In genomic region chr3:57949344-57949743, GRCh38 we compare ENCODE assay signal across 19 cellular contexts. TPM values are rescaled to one million over a fixed set of nuclear protein-coding genes. Genes with fewer than 3 reads are reported as not detected.
DNase-seq lines count a peak whose midpoint lies in the region; ATAC-seq, FAIRE-seq and TF ChIP-seq lines count a peak whose summit lies in the region.
"Had no signal": no experiment of that assay in that cellular context is flagged by ENCODE, and none has a peak within 500 bp of the region (broad histone marks: within the 10 kb centered on the region; RNA-seq: fewer than 3 reads in every experiment).

No MANE protein-coding gene starts in this region.

- peak overlapping the region; percentile 14 to 34; a peak in 2 of 4 replicates for H3K4me2 ChIP-seq in H1 (ENCODE audit: insufficient read depth in 1 of 2, low read depth in 2 of 2, low read length in 2 of 2)
- no peak overlapping the region for H3K4me2 ChIP-seq in neuronal stem cell (ENCODE audit: insufficient read depth, low read length, poor library complexity, severe bottlenecking)
- H3K4me2 ChIP-seq: BLaER1 had no signal

- no peaks in the 10 kb centered on the region for H3K79me2 ChIP-seq in H1 (ENCODE audit: control insufficient read depth in 1 of 2, insufficient read depth in 2 of 2, low read length in 2 of 2)

- no peak overlapping the region for H2BK120ac ChIP-seq in H1 (replicated peaks; ENCODE audit: low read depth, low read length)
- no peak overlapping the region for H2BK120ac ChIP-seq in neuronal stem cell (ENCODE audit: low read depth, low read length)

- in situ Hi-C loops in transverse colon (cut with MboI; ENCODE audit: low pct_ligation_motif_present in 1 of 4, low pct_unique_long_range_greater_than_20kb in 1 of 4, low sequenced_read_pairs in 3 of 4) = no loop called here

- ATAC-seq in heart left ventricle (no peak), HG03439 (IDR thresholded peaks at IDR 0.05; ENCODE audit: unreplicated experiment) (no peak), HG03135 (IDR thresholded peaks at IDR 0.05; ENCODE audit: unreplicated experiment) (no peak)
- no peak for ATAC-seq in naive thymus-derived CD8-positive, alpha-beta T cell

- H3K18ac ChIP-seq in H1 (ENCODE audit: extremely low read depth, low read length) (no peak overlapping the region), neuronal stem cell (ENCODE audit: low read length) (peak overlapping the region; percentile 25)

- H3K36me3 ChIP-seq in heart left ventricle (no peaks in the 10 kb centered on the region), H1 (ENCODE audit: control insufficient read depth in 2 of 4, insufficient read depth in 4 of 4, low read length in 3 of 4) (no peaks in the 10 kb centered on the region), neuronal stem cell (replicated peaks in 1 of 2; ENCODE audit: control insufficient read depth in 2 of 2, insufficient read depth in 2 of 2, low read length in 2 of 2) (no peaks in the 10 kb centered on the region), transverse colon (no peaks in the 10 kb centered on the region)
- H3K36me3 ChIP-seq: BLaER1 had no signal

- TF ChIP-seq POLR2A in heart left ventricle (IDR thresholded peaks at IDR 0.05) (no peak), H1 (IDR thresholded peaks at IDR 0.05; ENCODE audit: control extremely low read depth in 1 of 2, low read depth in 2 of 2, low read length in 2 of 2) (no peak), transverse colon (IDR thresholded peaks at IDR 0.05) (no peak)

- no peak overlapping the region for H4K5ac ChIP-seq in H1 (ENCODE audit: insufficient read length, low read depth, low read length)

- TF ChIP-seq RAD21 in H1 (IDR thresholded peaks at IDR 0.05 in 1 of 2, conservative IDR thresholded peaks at IDR 0.05 in 1 of 2; ENCODE audit: low read depth in 2 of 2, low read length in 2 of 2) = no peak

- H3K14ac ChIP-seq in H1 (ENCODE audit: insufficient read length) (no peak overlapping the region), neuronal stem cell (ENCODE audit: low read length) (no peak overlapping the region)

- H2BK5ac ChIP-seq in H1 (ENCODE audit: low read depth, low read length) (no peak overlapping the region; the same call in 1 of the 2 replicates), neuronal stem cell (ENCODE audit: low read length) (no peak overlapping the region)

- DNase-seq in cardiac septum (ENCODE audit: low spot score) (peak; percentile 38), heart left ventricle (no peak), H1 (ENCODE audit: low read depth in 1 of 2, low spot score in 2 of 2) (no peak), neuronal stem cell (ENCODE audit: low spot score) (no peak), transverse colon (no peak)
- no peak for DNase-seq in naive thymus-derived CD8-positive, alpha-beta T cell
- DNase-seq: 8988T; activated naive CD4-positive, alpha-beta T cell treated with Interleukin-2 at 50 U/mL for 16 hours; activated T-cell treated with anti-CD3 and anti-CD28 coated beads for 4 hours; cortex of kidney; GF-D8; glutamatergic neuron; NCI-H2171; NCI-H748 treated with DMSO at 0.1 percent for 48 hours had no signal

- H3K27me3 ChIP-seq in heart left ventricle (no peaks in the 10 kb centered on the region), H1 (replicated peaks in 1 of 4; ENCODE audit: control insufficient read depth in 3 of 4, extremely low read depth in 1 of 4, insufficient read depth in 3 of 4, low read length in 3 of 4) (no peaks in the 10 kb centered on the region), neuronal stem cell (ENCODE audit: control insufficient read depth in 3 of 3, insufficient read depth in 3 of 3, low read depth in 1 of 3, low read length in 3 of 3) (no peaks in the 10 kb centered on the region), transverse colon (no peaks in the 10 kb centered on the region)
- H3K27me3 ChIP-seq: BLaER1 had no signal

- no peak overlapping the region; the same call in 1 of the 2 replicates for H2BK15ac ChIP-seq in H1 (ENCODE audit: low read length)
- no peak overlapping the region for H2BK15ac ChIP-seq in neuronal stem cell (ENCODE audit: low read length)

- no peak overlapping the region for H3K56ac ChIP-seq in H1 (replicated peaks; ENCODE audit: insufficient read length, low read depth, low read length)

- H3K9me3 Mint-ChIP-seq in naive thymus-derived CD8-positive, alpha-beta T cell = no peaks in the 10 kb centered on the region

- peaks cover 0 to 4% (median 3%) of the 10 kb centered on the region in 5 donors for H3K27me3 Mint-ChIP-seq in naive thymus-derived CD8-positive, alpha-beta T cell

- peaks cover 0 to 5% (median 0%) of the 10 kb centered on the region in 4 donors for H3K4me1 Mint-ChIP-seq in naive thymus-derived CD8-positive, alpha-beta T cell

- TF ChIP-seq EP300 in H1 (IDR thresholded peaks at IDR 0.05; ENCODE audit: borderline replicate concordance in 1 of 2, low read depth in 2 of 2, low read length in 2 of 2) (no peak), transverse colon (IDR thresholded peaks at IDR 0.05; ENCODE audit: low read depth) (no peak)

- H3K4me3 Mint-ChIP-seq in naive thymus-derived CD8-positive, alpha-beta T cell = no peak overlapping the region

- H3K4me3 ChIP-seq in heart left ventricle (no peak overlapping the region), H1 (ENCODE audit: extremely low read depth in 1 of 4, insufficient read depth in 2 of 4, low read depth in 3 of 4, low read length in 4 of 4) (no peak overlapping the region), neuronal stem cell (ENCODE audit: low read length in 2 of 2) (no peak overlapping the region), transverse colon (no peak overlapping the region)
- H3K4me3 ChIP-seq: BLaER1 had no signal

- H2AFZ ChIP-seq in H1 (ENCODE audit: low read length) = no peak overlapping the region
- H2AFZ ChIP-seq in neuronal stem cell (ENCODE audit: low read length) = peak overlapping the region; percentile 72

- H3K9me3 ChIP-seq in heart left ventricle (no peaks in the 10 kb centered on the region), H1 (ENCODE audit: insufficient read depth in 2 of 2, low read depth in 1 of 2, low read length in 1 of 2) (no peaks in the 10 kb centered on the region), neuronal stem cell (replicated peaks in 1 of 2; ENCODE audit: control insufficient read depth in 2 of 2, insufficient read depth in 1 of 2, low read depth in 1 of 2, low read length in 2 of 2) (no peaks in the 10 kb centered on the region), transverse colon (no peaks in the 10 kb centered on the region)
- H3K9me3 ChIP-seq: BLaER1 had no signal

- no peak for TF ChIP-seq CTCF in heart left ventricle (IDR thresholded peaks at IDR 0.05)
- no peak for TF ChIP-seq CTCF in H1 (IDR thresholded peaks at IDR 0.05; ENCODE audit: control extremely low read depth in 1 of 3, insufficient read depth in 1 of 3, low read depth in 1 of 3, low read length in 3 of 3)
- TF ChIP-seq CTCF in transverse colon (IDR thresholded peaks at IDR 0.05) = no peak

- intact Hi-C loops in cardiac septum (cut with DNase I) = no loop called here
- intact Hi-C loops in heart left ventricle (cut with DNase I) = no loop called here
- intact Hi-C loops in transverse colon (cut with DNase I; ENCODE audit: low total_unique reads) = no loop called here

- 96 to 100% (median 96%) methylated on average over 5 of the region's 5 CpGs for WGBS in heart left ventricle, 4 donors
- 81% methylated on average over 5 of the region's 5 CpGs; no CpG with 5 or more reads in 1 of the 2 experiments for WGBS in H1 (ENCODE audit: extremely low coverage in 1 of 2, insufficient coverage in 1 of 2, insufficient read length in 1 of 2, insufficient replicate concordance in 2 of 2, low coverage in 1 of 2, low lambda C conversion rate in 2 of 2, missing lambda C conversion rate in 1 of 2), 2 experiments
- no CpG with 5 or more reads among the region's 5 CpGs for WGBS in neuronal stem cell (ENCODE audit: extremely low coverage in 2 of 2, insufficient read length in 2 of 2, insufficient replicate concordance in 1 of 2), 2 donors
- 87 to 89% methylated on average over 5 of the region's 5 CpGs for WGBS in transverse colon (ENCODE audit: low coverage in 1 of 2), 2 donors

- H3K23ac ChIP-seq in H1 (ENCODE audit: insufficient read length) (no peak overlapping the region), neuronal stem cell (ENCODE audit: low read depth, low read length, poor library complexity) (no peak overlapping the region)

- FAIRE-seq in H1 (lab: Jason Lieb, UNC) = no peak
- FAIRE-seq: GM12891, H54 had no signal

- H3K9ac ChIP-seq in H1 (replicated peaks in 1 of 4; ENCODE audit: extremely low read depth in 1 of 4, low read depth in 3 of 4, low read length in 3 of 4) = no peak overlapping the region
- H3K9ac ChIP-seq in neuronal stem cell (ENCODE audit: low read depth, low read length, poor library complexity) = no peak overlapping the region
- H3K9ac ChIP-seq: BLaER1 had no signal

- CTCF ChIA-PET in H1 (lab: Charles Lee; ENCODE audit: partially characterized antibody) = interaction anchor here (0.9 to 2.5 kb wide), 8 partner anchors 9 to 218 kb away, joined by 3 to 8 read pairs (median 5); no protein-coding TSS in a partner anchor

- H3K79me1 ChIP-seq in H1 (ENCODE audit: low read depth, low read length) = no peaks in the 10 kb centered on the region
- H3K79me1 ChIP-seq in neuronal stem cell (ENCODE audit: low read depth, low read length) = no peaks in the 10 kb centered on the region

- H3K27ac ChIP-seq in heart left ventricle (peak overlapping the region in 6 of 12 donors; percentile 82 to 97 (median 94)), H1 (ENCODE audit: low read depth, low read length) (no peak overlapping the region), neuronal stem cell (replicated peaks; ENCODE audit: low read length) (no peak overlapping the region), transverse colon (peak overlapping the region; percentile 84 to 90 (median 89))
- H3K27ac ChIP-seq: BLaER1 had no signal

- POLR2A ChIA-PET in H1 (lab: Charles Lee; ENCODE audit: partially characterized antibody) = interaction anchor here (0.7 kb wide), 1 partner anchor 16 kb away, joined by 3 read pairs; no protein-coding TSS in a partner anchor
- POLR2A ChIA-PET in naive thymus-derived CD8-positive, alpha-beta T cell (lab: Charles Lee) = no interaction called here

- H4K20me1 ChIP-seq in H1 (replicated peaks in 1 of 2; ENCODE audit: control insufficient read depth in 1 of 2, insufficient read depth in 2 of 2, low read length in 2 of 2) = no peaks in the 10 kb centered on the region
- H4K20me1 ChIP-seq: BLaER1 had no signal

- H4K91ac ChIP-seq in H1 (replicated peaks; ENCODE audit: insufficient read length, low read length) = peak overlapping the region; percentile 38
- no peak overlapping the region for H4K91ac ChIP-seq in neuronal stem cell (ENCODE audit: low read depth, low read length, poor library complexity)

- no peaks in the 10 kb centered on the region for H3K36me3 Mint-ChIP-seq in naive thymus-derived CD8-positive, alpha-beta T cell

- H3K4ac ChIP-seq in H1 (replicated peaks; ENCODE audit: insufficient read length, low read depth, low read length) = no peak overlapping the region
- no peak overlapping the region for H3K4ac ChIP-seq in neuronal stem cell (ENCODE audit: low read length)

- H4K8ac ChIP-seq in H1 (ENCODE audit: extremely low read depth, insufficient read depth, low read length) (no peak overlapping the region), neuronal stem cell (ENCODE audit: low read depth, low read length) (no peak overlapping the region)

- H2AK5ac ChIP-seq in H1 (ENCODE audit: low read depth, low read length) (no peak overlapping the region), neuronal stem cell (ENCODE audit: low read depth, low read length) (no peak overlapping the region)

- H3K4me1 ChIP-seq in heart left ventricle (peaks cover 8 to 52% (median 43%) of the 10 kb centered on the region in 12 donors), H1 (replicated peaks in 1 of 4; ENCODE audit: control insufficient read depth in 3 of 4, insufficient read depth in 4 of 4, low read length in 3 of 4) (peaks cover 0 to 25% (median 6%) of the 10 kb centered on the region in 4 experiments; a peak in 5 of 7 replicates), neuronal stem cell (ENCODE audit: control insufficient read depth in 2 of 2, insufficient read depth in 1 of 2, low read depth in 1 of 2, low read length in 2 of 2) (peaks cover 19 to 30% of the 10 kb centered on the region in 2 donors), transverse colon (peaks cover 12 to 44% (median 16%) of the 10 kb centered on the region in 4 donors)

- no peak overlapping the region for H3K27ac Mint-ChIP-seq in naive thymus-derived CD8-positive, alpha-beta T cell

- H2BK12ac ChIP-seq in H1 (ENCODE audit: low read depth, low read length) = 0 out of 2 replicates have a peak overlapping the region, but pooled peaks have one; percentile 68
- H2BK12ac ChIP-seq in neuronal stem cell (ENCODE audit: low read length) = peak overlapping the region; percentile 47

- no peak overlapping the region for H2BK20ac ChIP-seq in H1 (ENCODE audit: low read length)

- no peaks in the 10 kb centered on the region; the same call in 1 of the 2 replicates for H3K23me2 ChIP-seq in H1 (ENCODE audit: low read depth, low read length)

RNA-seq across cellular contexts. Expression of gene FLNB, which starts 58.9 kb away (rescaled TPM):
- total RNA-seq in cardiac septum (58.1 TPM), heart left ventricle (10 to 100 TPM; 30.5 to 75.6 (median 40.6) TPM), transverse colon (100 to 1,000 TPM; 282 to 707 (median 563) TPM)
- polyA plus RNA-seq in heart left ventricle (10 to 100 TPM; 31.9 to 38.7 TPM), H1 (2011; rRNA removed) (72.2 and 72.3 TPM in 2 replicates)
- total RNA-seq in H1 (2021; fragmentation: NEBNext Ultra II Directional; extraction: Animal tissue kit (Norgen Biotek cat#: 25700)) = 118 and 122 TPM in 2 replicates
- 53.0 TPM for polyA plus RNA-seq in H1 (2011; cell fraction: cytosol; rRNA removed)
- 599 TPM for polyA plus RNA-seq in H1 (2011; cell fraction: nucleus; rRNA removed)
- polyA plus RNA-seq in H1 (2012, experiment 1 of 2) = 82.4 to 123 TPM (median 108 TPM) in 4 replicates
- polyA plus RNA-seq in H1 (2012, experiment 2 of 2) = 47.2 TPM
- polyA plus RNA-seq in H1 (2013, experiment 1 of 2) = 96.1 TPM
- polyA plus RNA-seq in H1 (2013, experiment 2 of 2) = 85.9 TPM
- 249 and 262 TPM in 2 replicates for polyA minus RNA-seq in H1 (2011; rRNA and poly(A)+ RNA removed)
- 121 TPM for polyA minus RNA-seq in H1 (2011; cell fraction: cytosol; rRNA and poly(A)+ RNA removed)
- 391 TPM for polyA minus RNA-seq in H1 (2011; cell fraction: nucleus; rRNA and poly(A)+ RNA removed)
- 19.0 TPM for polyA plus RNA-seq in neuronal stem cell (2013, experiment 1 of 2)
- 20.1 TPM for polyA plus RNA-seq in neuronal stem cell (2013, experiment 2 of 2)
- 10 to 100 TPM; 75.2 to 76.7 TPM for total RNA-seq in naive thymus-derived CD8-positive, alpha-beta T cell
- 10 to 100 TPM; 11.8 to 32.2 (median 24.4) TPM for polyA plus RNA-seq in naive thymus-derived CD8-positive, alpha-beta T cell

Comparison
In these comparisons a context has a peak if more than half of its experiments do, and no peak if none do; other contexts are left out.
1. H3K27ac ChIP-seq: peak in transverse colon (4 of 4); none in H1 (single experiment) and neuronal stem cell (single experiment).